ENCODE assay signal across 9 cellular contexts in genomic region chr1:56376188-56376984, GRCh38.
DNase-seq lines count a peak whose midpoint lies in the region; ATAC-seq and TF ChIP-seq lines count a peak whose summit lies in the region.
"Had no signal": no experiment of that assay in that cellular context is flagged by ENCODE, and none has a peak within 500 bp of the region (broad histone marks: within the 10 kb centered on the region; RNA-seq: fewer than 3 reads in every experiment).

No MANE protein-coding gene starts in this region.

- no peak for TF ChIP-seq CTCF in coronary artery (IDR thresholded peaks at IDR 0.05)

- ATAC-seq in HG03135 (IDR thresholded peaks at IDR 0.05; ENCODE audit: unreplicated experiment) (no peak), GM21619 (IDR thresholded peaks at IDR 0.05; ENCODE audit: unreplicated experiment) (no peak)

- DNase-seq in AG20443 (ENCODE audit: low spot score) (peak; percentile 75), NCI-H2081 (lab: John Stamatoyannopoulos, UW) (peak; percentile 31 to 86), coronary artery (ENCODE audit: low spot score) (peak; percentile 81), myocyte (ENCODE audit: low read depth) (peak; percentile 79), NCI-H1436 treated with DMSO at 0.1 percent for 48 hours (lab: John Stamatoyannopoulos, UW) (no peak), superior temporal gyrus (ENCODE audit: extremely low spot score) (no peak)
- DNase-seq: activated CD4-positive, alpha-beta memory T cell treated with anti-CD3 and anti-CD28 coated beads, Interleukin-2, amount 10 ng/mL, durations not matched to agents 7 days and 5 days had no signal

- H3K4me3 ChIP-seq in coronary artery, result no peak overlapping the region

- peak overlapping the region; percentile 35 to 55 for H3K27ac ChIP-seq in coronary artery

Comparison
In these comparisons a context has a peak if more than half of its experiments do, and no peak if none do; other contexts are left out.
1. DNase-seq: peak in AG20443 (single experiment), NCI-H2081 (2 of 2), coronary artery (single experiment) and myocyte (single experiment); none in NCI-H1436 treated with DMSO at 0.1 percent for 48 hours (single experiment) and superior temporal gyrus (single experiment).